2 cellular contexts compared by ENCODE assay signal in the genomic region with DNA sequence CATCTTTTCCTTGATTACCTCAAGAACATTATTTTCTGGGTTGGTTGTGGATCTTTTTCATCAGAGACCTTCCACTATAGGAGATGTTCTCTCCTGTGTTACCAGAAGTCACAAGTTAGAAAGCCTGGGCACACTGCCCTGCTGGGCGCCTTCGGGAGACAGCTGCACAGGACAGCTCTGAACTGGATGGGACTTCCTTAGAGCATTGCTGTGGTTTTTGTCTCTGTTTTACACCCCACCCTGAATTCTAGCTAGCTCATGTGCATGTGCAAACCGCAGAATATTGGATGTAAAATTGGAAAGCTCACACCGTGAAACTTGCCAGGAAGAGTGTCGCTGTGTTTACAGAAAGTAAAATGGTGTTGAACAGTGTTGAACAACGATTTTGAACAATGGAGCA.
TF ChIP-seq lines count a peak whose summit lies in the region.

No MANE protein-coding gene starts in this region.

TF ChIP-seq in liver, 16 proteins besides CTCF, POLR2A, EP300 and RAD21:
- TF ChIP-seq JUND (IDR thresholded peaks at IDR 0.05) (no peak), YY1 (IDR thresholded peaks at IDR 0.05) (peak; percentile 39)
TF ChIP-seq in liver: peak in this region for 1.

TF ChIP-seq in HepG2, 621 proteins besides CTCF, POLR2A, EP300 and RAD21:
- TF ChIP-seq GATAD2A (CRISPR knock-in tag; IDR thresholded peaks at IDR 0.05) (no peak), ZNF12 (CRISPR knock-in tag; IDR thresholded peaks at IDR 0.05) (no peak)
